Comparison of ENCODE assay signal across 1 cellular context in genomic region chr10:79246606-79247275, GRCh38.
TF ChIP-seq lines count a peak whose summit lies in the region.

No MANE protein-coding gene starts in this region.

TF ChIP-seq in GM12878, 131 proteins besides CTCF, POLR2A, EP300 and RAD21 (continued from another document):
- peak; percentile 70; the same call in 1 of the 2 replicates for TF ChIP-seq EED (IDR thresholded peaks at IDR 0.05; ENCODE audit: low read depth)
TF ChIP-seq in GM12878: peak in this region for 5.
